In genomic region chr2:201273330-201273983, GRCh38 we compare ENCODE assay signal across 22 cellular contexts. TPM values are rescaled to one million over a fixed set of nuclear protein-coding genes. Genes with fewer than 3 reads are reported as not detected.
DNase-seq lines count a peak whose midpoint lies in the region; ATAC-seq and TF ChIP-seq lines count a peak whose summit lies in the region.
"Had no signal": no experiment of that assay in that cellular context is flagged by ENCODE, and none has a peak within 500 bp of the region (broad histone marks: within the 10 kb centered on the region; RNA-seq: fewer than 3 reads in every experiment).

No MANE protein-coding gene starts in this region.

- CTCF ChIA-PET in activated naive CD4-positive, alpha-beta T cell treated with anti-CD3 and anti-CD28 coated beads for 36 hours (lab: Charles Lee): interaction anchor here (0.6 to 1.6 kb wide), 4 partner anchors 11 to 144 kb away, joined by 3 to 6 read pairs (median 4); no protein-coding TSS in a partner anchor

- H3K9me3 ChIP-seq in WERI-Rb-1 (ENCODE audit: severe bottlenecking): no peaks in the 10 kb centered on the region
- H3K9me3 ChIP-seq: heart left ventricle, vagina had no signal

- H3K9me3 Mint-ChIP-seq in activated naive CD4-positive, alpha-beta T cell treated with anti-CD3 and anti-CD28 coated beads for 36 hours: no peaks in the 10 kb centered on the region
- no peaks in the 10 kb centered on the region for H3K9me3 Mint-ChIP-seq in activated naive CD4-positive, alpha-beta T cell treated with anti-CD3 and anti-CD28 coated beads, Interleukin-2, amount 50 U/mL, for 72 hours
- H3K9me3 Mint-ChIP-seq in neural crest cell: no peaks in the 10 kb centered on the region
- H3K9me3 Mint-ChIP-seq: H9, mesothelial cell of epicardium had no signal

- H3K27ac ChIP-seq in HL-60 (replicated peaks) (peak overlapping the region; percentile 20; the same call in 1 of the 2 replicates), WERI-Rb-1 (no peak overlapping the region)
- H3K27ac ChIP-seq: epithelial cell of prostate, heart left ventricle, RWPE1, SK-N-MC, vagina had no signal

- peak overlapping the region; percentile 35 for H3K27ac Mint-ChIP-seq in activated naive CD4-positive, alpha-beta T cell treated with anti-CD3 and anti-CD28 coated beads for 36 hours
- H3K27ac Mint-ChIP-seq in activated naive CD4-positive, alpha-beta T cell treated with anti-CD3 and anti-CD28 coated beads, Interleukin-2, amount 50 U/mL, for 72 hours: peak overlapping the region; percentile 62 to 65
- H3K27ac Mint-ChIP-seq in neural crest cell (ENCODE audit: unreplicated experiment): peak overlapping the region; percentile 91
- H3K27ac Mint-ChIP-seq: mesothelial cell of epicardium had no signal

- peaks cover 41% of the 10 kb centered on the region for H3K4me1 Mint-ChIP-seq in activated naive CD4-positive, alpha-beta T cell treated with anti-CD3 and anti-CD28 coated beads for 36 hours (ENCODE audit: low read depth)
- no peaks in the 10 kb centered on the region for H3K4me1 Mint-ChIP-seq in neural crest cell
- H3K4me1 Mint-ChIP-seq: mesothelial cell of epicardium had no signal

- peak overlapping the region; percentile 23 for H3K4me3 Mint-ChIP-seq in activated naive CD4-positive, alpha-beta T cell treated with anti-CD3 and anti-CD28 coated beads for 36 hours
- H3K4me3 Mint-ChIP-seq in neural crest cell: no peak overlapping the region
- H3K4me3 Mint-ChIP-seq: H9, mesothelial cell of epicardium had no signal

- peaks cover 50% of the 10 kb centered on the region for H3K36me3 Mint-ChIP-seq in activated naive CD4-positive, alpha-beta T cell treated with anti-CD3 and anti-CD28 coated beads for 36 hours (ENCODE audit: low read depth)
- peaks cover 12 to 72% of the 10 kb centered on the region in 2 donors for H3K36me3 Mint-ChIP-seq in activated naive CD4-positive, alpha-beta T cell treated with anti-CD3 and anti-CD28 coated beads, Interleukin-2, amount 50 U/mL, for 72 hours
- H3K36me3 Mint-ChIP-seq in neural crest cell (ENCODE audit: low read depth): no peaks in the 10 kb centered on the region

- ATAC-seq in activated naive CD4-positive, alpha-beta T cell treated with anti-CD3 and anti-CD28 coated beads, Interleukin-2, amount 50 U/mL, for 72 hours: peak; percentile 70 to 76
- ATAC-seq: heart left ventricle, sciatic nerve had no signal

- H3K36me3 ChIP-seq in WERI-Rb-1: no peaks in the 10 kb centered on the region

- DNase-seq in activated naive CD4-positive, alpha-beta T cell treated with anti-CD3 and anti-CD28 coated beads for 36 hours: no peak
- no peak for DNase-seq in activated naive CD4-positive, alpha-beta T cell treated with Interleukin-2 at 50 U/mL for 16 hours
- DNase-seq in HL-60 (ENCODE audit: low read depth in 1 of 2, low spot score in 1 of 2) (no peak), neural crest cell (ENCODE audit: low read depth, low spot score) (no peak), SW480 (ENCODE audit: low spot score) (no peak), WERI-Rb-1 (no peak)
- no peak for DNase-seq in activated naive CD4-positive, alpha-beta T cell treated with anti-CD3 and anti-CD28 coated beads, Interleukin-2, amount 50 U/mL, for 72 hours (ENCODE audit: low spot score in 2 of 2)
- DNase-seq: H9; heart left ventricle; NCI-H146; NCI-H2171; NCI-H524 treated with DMSO at 0.1 percent for 48 hours; posterior cingulate gyrus; stimulated activated CD4-positive, alpha-beta T cell treated with anti-CD3 and anti-CD28 coated beads, Interleukin-15, amount 100 ng/mL, for 24 hours; stimulated activated CD8-positive, alpha-beta memory T cell treated with anti-CD3 and anti-CD28 coated beads, Interleukin-4, amount 100 ng/mL, for 48 hours; substantia nigra had no signal

- intact Hi-C loops in activated naive CD4-positive, alpha-beta T cell treated with anti-CD3 and anti-CD28 coated beads for 36 hours (cut with micrococcal nuclease): loop anchor here (2.0 kb wide), 1 partner anchor 15 kb away; no protein-coding TSS in a partner anchor

- no peaks in the 10 kb centered on the region for H3K27me3 ChIP-seq in HL-60 (ENCODE audit: insufficient read depth, poor library complexity, severe bottlenecking)
- no peaks in the 10 kb centered on the region for H3K27me3 ChIP-seq in WERI-Rb-1 (ENCODE audit: insufficient read depth, low read depth, severe bottlenecking)
- H3K27me3 ChIP-seq: heart left ventricle, vagina had no signal

- TF ChIP-seq CTCF in HL-60 (IDR thresholded peaks at IDR 0.05; ENCODE audit: insufficient read depth, low read length): no peak
- no peak for TF ChIP-seq CTCF in neural crest cell (conservative IDR thresholded peaks at IDR 0.05)
- TF ChIP-seq CTCF in WERI-Rb-1 (IDR thresholded peaks at IDR 0.05; ENCODE audit: low read depth, low read length): no peak

- H3K27me3 Mint-ChIP-seq in activated naive CD4-positive, alpha-beta T cell treated with anti-CD3 and anti-CD28 coated beads for 36 hours (ENCODE audit: low read depth): no peaks in the 10 kb centered on the region
- H3K27me3 Mint-ChIP-seq in neural crest cell (ENCODE audit: low read depth): no peaks in the 10 kb centered on the region

- H3K4me3 ChIP-seq in HL-60 (replicated peaks; ENCODE audit: insufficient read depth, low read length): no peak overlapping the region
- no peak overlapping the region for H3K4me3 ChIP-seq in WERI-Rb-1 (ENCODE audit: low read depth, low read length)
- H3K4me3 ChIP-seq: heart left ventricle, SK-N-MC, vagina had no signal

RNA-seq across cellular contexts. Expression of gene CASP8, which starts 13.1 kb away (rescaled TPM):
- total RNA-seq in activated naive CD4-positive, alpha-beta T cell treated with anti-CD3 and anti-CD28 coated beads for 36 hours: 10 to 100 TPM; 37.0 to 39.8 TPM
- total RNA-seq in activated naive CD4-positive, alpha-beta T cell treated with anti-CD3 and anti-CD28 coated beads, Interleukin-2, amount 50 U/mL, for 72 hours: 10 to 100 TPM; 40.4 to 74.3 TPM
- total RNA-seq in neural crest cell: 1.9 and 2.5 TPM in 2 replicates

Comparison
In these comparisons a context has a peak if more than half of its experiments do, and no peak if none do; other contexts are left out.
1. H3K27ac Mint-ChIP-seq: peak in every context shown above with its lines; median percentile 91 in neural crest cell; 64 in activated naive CD4-positive, alpha-beta T cell treated with anti-CD3 and anti-CD28 coated beads, Interleukin-2, amount 50 U/mL, for 72 hours; 35 in activated naive CD4-positive, alpha-beta T cell treated with anti-CD3 and anti-CD28 coated beads for 36 hours.
2. RNA of gene CASP8, which starts 13.1 kb away (total RNA-seq): 40.4 to 74.3 TPM in activated naive CD4-positive, alpha-beta T cell treated with anti-CD3 and anti-CD28 coated beads, Interleukin-2, amount 50 U/mL, for 72 hours and 37.0 to 39.8 TPM in activated naive CD4-positive, alpha-beta T cell treated with anti-CD3 and anti-CD28 coated beads for 36 hours; 1.9 to 2.5 TPM in neural crest cell; every median in the first group is over 10 times any median in the second.